9 cellular contexts compared by ENCODE assay signal in genomic region chr17:36937001-36937960, GRCh38. TPM values are rescaled to one million over a fixed set of nuclear protein-coding genes. Genes with fewer than 3 reads are reported as not detected.
DNase-seq lines count a peak whose midpoint lies in the region; ATAC-seq and TF ChIP-seq lines count a peak whose summit lies in the region.
"Had no signal": no experiment of that assay in that cellular context is flagged by ENCODE, and none has a peak within 500 bp of the region (broad histone marks: within the 10 kb centered on the region; RNA-seq: fewer than 3 reads in every experiment).

LHX1 (plus strand) TSS chr17:36937475; CDS start chr17:36938198, 723 bp downstream.

- peaks cover 3 to 58% of the 10 kb centered on the region in 2 donors for H3K4me1 ChIP-seq in ascending aorta
- peaks cover 37 to 72% of the 10 kb centered on the region in 2 donors for H3K4me1 ChIP-seq in thyroid gland

- ATAC-seq in natural killer cell: no peak

- H3K27ac ChIP-seq in ascending aorta (no peak within 1 kb of the TSS), thyroid gland (no peak within 1 kb of the TSS)

- no peak for TF ChIP-seq POLR2A in thyroid gland (IDR thresholded peaks at IDR 0.05)

- peaks cover 49 to 85% of the 10 kb centered on the region in 2 donors for H3K4me1 Mint-ChIP-seq in natural killer cell

- peak; percentile 6 for DNase-seq in COLO668 (lab: John Stamatoyannopoulos, UW; ENCODE audit: unreplicated experiment)
- DNase-seq in Jurkat, Clone E6-1 (ENCODE audit: low read depth, low spot score): no peak
- DNase-seq in ascending aorta (ENCODE audit: low spot score in 2 of 2): peak in 1 of 2 donors; percentile 42
- DNase-seq in natural killer cell: no peak
- no peak for DNase-seq in HCEC 1CT
- no peak for DNase-seq in thyroid gland
- no peak for DNase-seq in NCI-H226
- DNase-seq in GDM1 (lab: John Stamatoyannopoulos, UW): no peak

- H3K9me3 ChIP-seq in ascending aorta: no peaks in the 10 kb centered on the region
- H3K9me3 ChIP-seq in thyroid gland: no peaks in the 10 kb centered on the region

- intact Hi-C loops in ascending aorta (cut with DNase I) (no loop called here), natural killer cell (cut with micrococcal nuclease) (no loop called here), thyroid gland (cut with DNase I) (no loop called here)

- WGBS in thyroid gland, 2 donors: 4 to 7% methylated on average over 66 to 75 of the region's 75 CpGs

- peaks cover 73% of the 10 kb centered on the region for H3K27me3 ChIP-seq in ascending aorta
- peaks cover 93% of the 10 kb centered on the region for H3K27me3 ChIP-seq in thyroid gland

- H3K36me3 ChIP-seq in ascending aorta: no peaks in the 10 kb centered on the region
- H3K36me3 ChIP-seq in thyroid gland: no peaks in the 10 kb centered on the region

- TF ChIP-seq CTCF in ascending aorta (IDR thresholded peaks at IDR 0.05): no peak
- TF ChIP-seq CTCF in natural killer cell (IDR thresholded peaks at IDR 0.05): no peak
- TF ChIP-seq CTCF in thyroid gland (IDR thresholded peaks at IDR 0.05): no peak

- H3K4me3 ChIP-seq in Jurkat, Clone E6-1 (ENCODE audit: low read length): peak within 1 kb of the TSS; percentile 37
- peak within 1 kb of the TSS; percentile 24 to 25 for H3K4me3 ChIP-seq in ascending aorta
- H3K4me3 ChIP-seq in thyroid gland (replicated peaks in 1 of 3): peak within 1 kb of the TSS in 1 of 3 donors; percentile 6

- H3K27ac Mint-ChIP-seq in natural killer cell: peak within 1 kb of the TSS; percentile 33 to 48

- H3K9me3 Mint-ChIP-seq in natural killer cell: no peaks in the 10 kb centered on the region

- H3K4me3 Mint-ChIP-seq in natural killer cell: peak within 1 kb of the TSS; percentile 85

- H3K27me3 Mint-ChIP-seq in natural killer cell (ENCODE audit: low read depth in 2 of 2): peaks cover 65 to 78% of the 10 kb centered on the region in 2 donors

- H3K36me3 Mint-ChIP-seq in natural killer cell: no peaks in the 10 kb centered on the region

RNA-seq across cellular contexts. Expression of gene LHX1, which starts in this region (rescaled TPM):
- 1.6 TPM for polyA plus RNA-seq in Jurkat, Clone E6-1 (2012; ENCODE audit: insufficient read depth, insufficient read length)
- total RNA-seq in ascending aorta (not detected), natural killer cell (not detected), thyroid gland (not detected)
- polyA plus RNA-seq: esophagus had no signal
